Comparison of ENCODE assay signal across 23 cellular contexts in the genomic region with DNA sequence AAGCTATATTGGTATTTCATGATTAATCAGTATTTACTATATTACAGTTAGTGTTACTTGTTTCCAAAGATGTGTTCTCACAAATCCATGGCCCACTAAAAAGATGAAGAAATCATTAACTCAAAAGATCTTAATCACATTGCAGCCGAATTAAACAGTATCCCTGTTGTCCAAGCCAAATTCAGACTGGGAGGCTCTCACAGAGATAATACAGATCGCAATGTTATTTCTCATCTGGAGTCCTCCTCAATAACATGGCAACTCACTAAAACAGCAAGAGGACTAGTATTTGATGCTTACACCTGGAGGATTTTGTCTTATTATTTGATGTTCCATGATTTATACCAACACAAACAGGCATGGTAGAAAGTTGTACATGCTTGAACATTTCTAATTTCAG. TPM values are rescaled to one million over a fixed set of nuclear protein-coding genes. Genes with fewer than 3 reads are reported as not detected.
A peak's percentile ranks its signal among the peaks of the same experiment; 100 is the strongest.
DNase-seq lines count a peak whose midpoint lies in the region; ATAC-seq, FAIRE-seq and TF ChIP-seq lines count a peak whose summit lies in the region.
"Had no signal": no experiment of that assay in that cellular context is flagged by ENCODE, and none has a peak within 500 bp of the region (broad histone marks: within the 10 kb centered on the region; RNA-seq: fewer than 3 reads in every experiment).

No MANE protein-coding gene starts in this region.

- no peaks in the 10 kb centered on the region for H3K4me1 Mint-ChIP-seq in nephron progenitor cell
- H3K4me1 Mint-ChIP-seq: CD14-positive monocyte had no signal

- peak overlapping the region; percentile 36 for H3K27ac Mint-ChIP-seq in nephron progenitor cell
- H3K27ac Mint-ChIP-seq: CD14-positive monocyte had no signal

- ATAC-seq in heart left ventricle = no peak
- ATAC-seq: A549 had no signal

- H3K4me3 Mint-ChIP-seq in nephron progenitor cell = no peak overlapping the region
- H3K4me3 Mint-ChIP-seq: CD14-positive monocyte; CD4-positive, alpha-beta T cell; CD8-positive, alpha-beta memory T cell had no signal

- peaks cover 53% of the 10 kb centered on the region for H3K36me3 ChIP-seq in cardiac muscle cell
- H3K36me3 ChIP-seq in heart left ventricle = peaks cover 0 to 100% (median 85%) of the 10 kb centered on the region in 9 donors

- H3K27me3 Mint-ChIP-seq in nephron progenitor cell (ENCODE audit: low read depth, poor library complexity) = no peaks in the 10 kb centered on the region
- H3K27me3 Mint-ChIP-seq: CD4-positive, alpha-beta T cell; CD8-positive, alpha-beta memory T cell had no signal

- intact Hi-C loops in heart left ventricle (cut with DNase I) = loop anchor here in 1 of 10 donors (10.0 kb wide), 1 partner anchor 124 kb away; no protein-coding TSS in a partner anchor

- TF ChIP-seq CTCF in cardiac muscle cell (IDR thresholded peaks at IDR 0.05; ENCODE audit: low read depth, low read length) (no peak), heart left ventricle (IDR thresholded peaks at IDR 0.05) (no peak), nephron progenitor cell (IDR thresholded peaks at IDR 0.05) (no peak)

- peaks cover 76% of the 10 kb centered on the region for H3K36me3 Mint-ChIP-seq in nephron progenitor cell (ENCODE audit: low read depth)

- peak overlapping the region; percentile 55 for H3K27ac ChIP-seq in cardiac muscle cell
- H3K27ac ChIP-seq in heart left ventricle = no peak overlapping the region
- H3K27ac ChIP-seq: A549; BLaER1 treated with 17β-estradiol and CSF1 and Interleukin-3, amounts not matched to agents 10 nM and 100 nM had no signal

- peak; percentile 65 for FAIRE-seq in H54 (lab: Jason Lieb, UNC)
- FAIRE-seq: A549, GM12892 had no signal

- H3K4me1 ChIP-seq in cardiac muscle cell (ENCODE audit: low read depth) (peaks cover 11% of the 10 kb centered on the region), heart left ventricle (peaks cover 0 to 8% (median 0%) of the 10 kb centered on the region in 12 donors)
- H3K4me1 ChIP-seq: A549, BE2C had no signal

- TF ChIP-seq POLR2A in heart left ventricle (IDR thresholded peaks at IDR 0.05) (no peak), H54 (IDR thresholded peaks at IDR 0.05; ENCODE audit: low read depth, low read length) (no peak)

- H3K27me3 ChIP-seq in cardiac muscle cell (no peaks in the 10 kb centered on the region), heart left ventricle (no peaks in the 10 kb centered on the region)
- H3K27me3 ChIP-seq: BE2C; BLaER1 treated with 17β-estradiol and CSF1 and Interleukin-3, amounts not matched to agents 10 nM and 100 nM had no signal

- H3K9me3 ChIP-seq in cardiac muscle cell (ENCODE audit: low read depth) (no peaks in the 10 kb centered on the region), heart left ventricle (no peaks in the 10 kb centered on the region)
- H3K9me3 ChIP-seq: A549; BE2C; BLaER1 treated with 17β-estradiol and CSF1 and Interleukin-3, amounts not matched to agents 10 nM and 100 nM had no signal

- H3K4me3 ChIP-seq in cardiac muscle cell = no peak overlapping the region
- no peak overlapping the region for H3K4me3 ChIP-seq in heart left ventricle
- H3K4me3 ChIP-seq: A549; BLaER1 treated with 17β-estradiol and CSF1 and Interleukin-3, amounts not matched to agents 10 nM and 100 nM had no signal

- DNase-seq in cardiac muscle cell (ENCODE audit: low read depth in 1 of 2, low spot score in 1 of 2) = no peak
- DNase-seq in heart left ventricle = no peak
- DNase-seq in H54 (ENCODE audit: insufficient read length, low spot score) = no peak
- DNase-seq in nephron progenitor cell = no peak
- no peak for DNase-seq in cerebellum (ENCODE audit: low spot score)
- DNase-seq in activated effector memory CD4-positive, alpha-beta T cell treated with Interleukin-2 at 50 U/mL for 16 hours = no peak
- DNase-seq: 8988T; ACHN; AML-193; BE2C; Calu3; CD4-positive, alpha-beta T cell; CD8-positive, alpha-beta memory T cell; DMS53; DMS79 treated with DMSO at 0.1 percent for 48 hours; GF-D8; GOT3; H7; HCEC 1CT had no signal

- no peaks in the 10 kb centered on the region for H3K9me3 Mint-ChIP-seq in nephron progenitor cell
- H3K9me3 Mint-ChIP-seq: CD14-positive monocyte; CD4-positive, alpha-beta T cell; CD8-positive, alpha-beta memory T cell had no signal

- 63 to 86% (median 82%) methylated on average over 2 of the region's 2 CpGs for WGBS in heart left ventricle, 4 donors

RNA-seq across cellular contexts. Expression of a gene that starts 23.4 kb away (rescaled TPM):
- total RNA-seq in cardiac muscle cell = 41.0 and 94.4 TPM in 2 replicates
- polyA plus RNA-seq in cardiac muscle cell = 70.0 and 116 TPM in 2 replicates
- 10 to 100 TPM; 16.6 to 42.2 (median 32.7) TPM for total RNA-seq in heart left ventricle
- 10 to 100 TPM in 1 of 2 donors, 1 to 10 TPM in 1; 6.7 to 45.9 TPM for polyA plus RNA-seq in heart left ventricle
- total RNA-seq in cerebellum = 126 TPM
